In the genomic region with DNA sequence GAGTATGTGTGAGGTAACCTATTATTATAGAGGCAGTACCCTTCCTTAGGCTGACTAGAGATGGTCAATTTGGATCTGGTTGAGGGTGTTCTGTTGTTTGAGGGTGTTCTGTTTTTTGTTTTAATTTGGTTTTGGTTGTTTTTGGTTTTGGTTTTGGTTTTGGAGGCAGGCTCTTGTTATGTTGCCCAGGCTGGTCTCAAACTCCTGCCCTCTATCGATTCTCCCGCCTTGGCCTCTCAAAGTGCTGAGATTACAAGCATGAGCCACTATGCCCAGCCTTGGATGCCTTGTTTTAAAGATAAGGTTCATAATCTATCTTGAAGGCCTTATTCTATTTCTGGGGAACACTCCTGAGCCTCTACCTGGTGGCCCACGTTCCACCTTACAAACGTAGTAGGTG, we compare ENCODE assay signal across 25 cellular contexts. TPM values are rescaled to one million over a fixed set of nuclear protein-coding genes. Genes with fewer than 3 reads are reported as not detected.
A peak's percentile ranks its signal among the peaks of the same experiment; 100 is the strongest.
DNase-seq lines count a peak whose midpoint lies in the region; ATAC-seq, FAIRE-seq and TF ChIP-seq lines count a peak whose summit lies in the region.
"Had no signal": no experiment of that assay in that cellular context is flagged by ENCODE, and none has a peak within 500 bp of the region (broad histone marks: within the 10 kb centered on the region; RNA-seq: fewer than 3 reads in every experiment).

No MANE protein-coding gene starts in this region.

- no peak for ATAC-seq in activated T-cell treated with anti-CD3 and anti-CD28 coated beads, Interleukin-2, amount 50 U/mL, for 4 hours
- ATAC-seq in activated naive CD8-positive, alpha-beta T cell treated with anti-CD3 and anti-CD28 coated beads, Interleukin-2, amount 50 U/mL, for 24 hours: no peak
- ATAC-seq: body of pancreas, left cardiac atrium had no signal

- H3K36me3 ChIP-seq in small intestine (ENCODE audit: control insufficient read depth in 2 of 2, insufficient read depth in 2 of 2, low read length in 2 of 2): no peaks in the 10 kb centered on the region
- H3K36me3 ChIP-seq in endodermal cell (ENCODE audit: control insufficient read depth, insufficient read depth, low read length): no peaks in the 10 kb centered on the region
- no peaks in the 10 kb centered on the region for H3K36me3 ChIP-seq in MG63
- H3K36me3 ChIP-seq: upper lobe of left lung had no signal

- H3K4me3 Mint-ChIP-seq in activated T-cell treated with anti-CD3 and anti-CD28 coated beads, Interleukin-2, amount 50 U/mL, for 4 hours: peak overlapping the region; percentile 38
- peak overlapping the region; percentile 67 for H3K4me3 Mint-ChIP-seq in activated naive CD8-positive, alpha-beta T cell treated with anti-CD3 and anti-CD28 coated beads, Interleukin-2, amount 50 U/mL, for 24 hours
- no peak overlapping the region for H3K4me3 Mint-ChIP-seq in endodermal cell

- DNase-seq in activated T-cell treated with anti-CD3 and anti-CD28 coated beads, Interleukin-2, amount 50 U/mL, for 4 hours: no peak
- DNase-seq in activated T-cell treated with anti-CD3 and anti-CD28 coated beads for 4 hours (no peak), OCI-M1 (lab: John Stamatoyannopoulos, UW) (peak; percentile 48), small intestine (no peak), endodermal cell (no peak), MG63 (no peak)
- DNase-seq in activated naive CD8-positive, alpha-beta T cell treated with anti-CD3 and anti-CD28 coated beads, Interleukin-2, amount 50 U/mL, for 24 hours: no peak
- no peak for DNase-seq in central memory CD4-positive, alpha-beta T cell
- DNase-seq: activated gamma-delta T cell treated with Interleukin-2 at 50 U/mL for 16 hours; body of pancreas; cortex of kidney; foreskin melanocyte; left cardiac atrium; MM.1S; NCI-H1930; stimulated activated naive CD4-positive, alpha-beta T cell; upper lobe of left lung had no signal

- peaks cover 0 to 7% of the 10 kb centered on the region in 2 donors for H3K4me1 ChIP-seq in small intestine (ENCODE audit: control insufficient read depth in 2 of 2, insufficient read depth in 1 of 2, low read depth in 1 of 2, low read length in 1 of 2)
- peaks cover 7% of the 10 kb centered on the region for H3K4me1 ChIP-seq in endodermal cell (ENCODE audit: control insufficient read depth, insufficient read depth, low read length)
- H3K4me1 ChIP-seq: body of pancreas had no signal

- no peak for TF ChIP-seq CTCF in endodermal cell (conservative IDR thresholded peaks at IDR 0.05)

- no peaks in the 10 kb centered on the region for H3K9me3 Mint-ChIP-seq in activated T-cell treated with anti-CD3 and anti-CD28 coated beads, Interleukin-2, amount 50 U/mL, for 4 hours
- H3K9me3 Mint-ChIP-seq in activated naive CD8-positive, alpha-beta T cell treated with anti-CD3 and anti-CD28 coated beads, Interleukin-2, amount 50 U/mL, for 24 hours: no peaks in the 10 kb centered on the region
- peaks cover 72% of the 10 kb centered on the region for H3K9me3 Mint-ChIP-seq in endodermal cell

- H3K4me3 ChIP-seq in small intestine (ENCODE audit: low read depth in 1 of 2, low read length in 2 of 2) (no peak overlapping the region), endodermal cell (ENCODE audit: low read length) (no peak overlapping the region), MG63 (no peak overlapping the region)
- H3K4me3 ChIP-seq: body of pancreas, upper lobe of left lung had no signal

- H3K27me3 ChIP-seq in small intestine (ENCODE audit: control insufficient read depth in 2 of 2, insufficient read depth in 2 of 2, low read length in 2 of 2) (no peaks in the 10 kb centered on the region), endodermal cell (ENCODE audit: control insufficient read depth, insufficient read depth, low read length, poor library complexity, severe bottlenecking) (no peaks in the 10 kb centered on the region), MG63 (no peaks in the 10 kb centered on the region)
- H3K27me3 ChIP-seq: body of pancreas, upper lobe of left lung had no signal

- peaks cover 70% of the 10 kb centered on the region for H3K4me1 Mint-ChIP-seq in activated T-cell treated with anti-CD3 and anti-CD28 coated beads, Interleukin-2, amount 50 U/mL, for 4 hours (ENCODE audit: low read depth)
- H3K4me1 Mint-ChIP-seq in activated naive CD8-positive, alpha-beta T cell treated with anti-CD3 and anti-CD28 coated beads, Interleukin-2, amount 50 U/mL, for 24 hours: peaks cover 73% of the 10 kb centered on the region
- peaks cover 23% of the 10 kb centered on the region for H3K4me1 Mint-ChIP-seq in endodermal cell

- H3K27ac ChIP-seq in small intestine (ENCODE audit: low read depth in 1 of 2, low read length in 1 of 2) (peak overlapping the region; percentile 8 to 38), endodermal cell (ENCODE audit: low read depth, low read length) (no peak overlapping the region)
- H3K27ac ChIP-seq: body of pancreas, epithelial cell of prostate, RWPE1, upper lobe of left lung had no signal

- FAIRE-seq in small intestine (lab: Jason Lieb, UNC): no peak
- FAIRE-seq: TTC549 had no signal

- peaks cover 37% of the 10 kb centered on the region for H3K36me3 Mint-ChIP-seq in activated T-cell treated with anti-CD3 and anti-CD28 coated beads, Interleukin-2, amount 50 U/mL, for 4 hours (ENCODE audit: insufficient read depth)
- peaks cover 51% of the 10 kb centered on the region for H3K36me3 Mint-ChIP-seq in activated naive CD8-positive, alpha-beta T cell treated with anti-CD3 and anti-CD28 coated beads, Interleukin-2, amount 50 U/mL, for 24 hours (ENCODE audit: low read depth)
- no peaks in the 10 kb centered on the region for H3K36me3 Mint-ChIP-seq in endodermal cell (ENCODE audit: low read depth)

- H3K27me3 Mint-ChIP-seq in activated T-cell treated with anti-CD3 and anti-CD28 coated beads, Interleukin-2, amount 50 U/mL, for 4 hours (ENCODE audit: low read depth): no peaks in the 10 kb centered on the region
- no peaks in the 10 kb centered on the region for H3K27me3 Mint-ChIP-seq in activated naive CD8-positive, alpha-beta T cell treated with anti-CD3 and anti-CD28 coated beads, Interleukin-2, amount 50 U/mL, for 24 hours
- H3K27me3 Mint-ChIP-seq in endodermal cell (ENCODE audit: insufficient read depth): peaks cover 21% of the 10 kb centered on the region

- peak overlapping the region; percentile 78 for H3K27ac Mint-ChIP-seq in activated naive CD8-positive, alpha-beta T cell treated with anti-CD3 and anti-CD28 coated beads, Interleukin-2, amount 50 U/mL, for 24 hours
- no peak overlapping the region for H3K27ac Mint-ChIP-seq in endodermal cell

- no peak overlapping the region for H3K9ac ChIP-seq in endodermal cell (ENCODE audit: extremely low read depth, low read length, poor library complexity, severe bottlenecking)

- WGBS in small intestine, 3 donors: 82 to 85% (median 84%) methylated on average over 4 of the region's 4 CpGs
- 97% methylated on average over 4 of the region's 4 CpGs; no CpG with 5 or more reads in 1 of the 2 experiments for WGBS in endodermal cell (ENCODE audit: insufficient coverage in 1 of 2, insufficient read length in 1 of 2), 2 experiments

- no peaks in the 10 kb centered on the region for H3K9me3 ChIP-seq in small intestine (ENCODE audit: control insufficient read depth, low read depth)
- no peaks in the 10 kb centered on the region for H3K9me3 ChIP-seq in endodermal cell (ENCODE audit: control insufficient read depth, low read length)
- H3K9me3 ChIP-seq in MG63: no peaks in the 10 kb centered on the region
- H3K9me3 ChIP-seq: body of pancreas, upper lobe of left lung had no signal

RNA-seq across cellular contexts. Expression of gene CXorf65, which starts 0.9 kb away (rescaled TPM):
- 10 to 100 TPM in 1 of 3 donors, 1 to 10 TPM in 2; 6.0 to 11.3 (median 6.6) TPM for total RNA-seq in activated T-cell treated with anti-CD3 and anti-CD28 coated beads, Interleukin-2, amount 50 U/mL, for 4 hours
- 1 to 10 TPM in 2 of 3 donors, under 1 TPM in 1; 0.27 to 2.2 (median 2.2) TPM for polyA plus RNA-seq in small intestine
- not detected for total RNA-seq in endodermal cell
- polyA plus RNA-seq in endodermal cell (2013, experiment 1 of 2): not detected
- polyA plus RNA-seq in endodermal cell (2013, experiment 2 of 2): not detected
- total RNA-seq in MG63 (2014; rRNA removed; shearing (Covaris generic); ENCODE audit: low replicate concordance): not detected in 2 replicates
- total RNA-seq: A673, body of pancreas, Daoy, H4, left cardiac atrium, NCI-H460, renal cortical epithelial cell had no signal

RNA-seq across cellular contexts. Expression of gene IL2RG, which starts 5.7 kb away (rescaled TPM):
- total RNA-seq in activated T-cell treated with anti-CD3 and anti-CD28 coated beads, Interleukin-2, amount 50 U/mL, for 4 hours: 100 to 1,000 TPM; 214 to 305 (median 276) TPM
- 10 to 100 TPM; 11.2 to 30.0 (median 21.0) TPM for polyA plus RNA-seq in small intestine
- total RNA-seq in endodermal cell: not detected
- polyA plus RNA-seq in endodermal cell (2013, experiment 1 of 2): not detected
- not detected for polyA plus RNA-seq in endodermal cell (2013, experiment 2 of 2)
- total RNA-seq in MG63 (2014; rRNA removed; shearing (Covaris generic); ENCODE audit: low replicate concordance): not detected in 2 replicates
- total RNA-seq: Daoy, H4, NCI-H460, renal cortical epithelial cell had no signal

RNA-seq across cellular contexts. Expression of gene FOXO4, which starts 10.0 kb away (rescaled TPM):
- total RNA-seq in activated T-cell treated with anti-CD3 and anti-CD28 coated beads, Interleukin-2, amount 50 U/mL, for 4 hours: 1 to 10 TPM; 3.4 to 6.4 (median 5.2) TPM
- polyA plus RNA-seq in small intestine: 10 to 100 TPM; 11.5 to 15.1 (median 14.8) TPM
- 10 to 100 TPM; 14.6 to 17.5 TPM for total RNA-seq in endodermal cell
- 9.3 TPM for polyA plus RNA-seq in endodermal cell (2013, experiment 1 of 2)
- polyA plus RNA-seq in endodermal cell (2013, experiment 2 of 2): 9.0 TPM
- total RNA-seq in MG63 (2014; rRNA removed; shearing (Covaris generic); ENCODE audit: low replicate concordance): 3.8 and 4.9 TPM in 2 replicates

RNA-seq across cellular contexts. Expression of gene MED12, which starts 12.8 kb away (rescaled TPM):
- 10 to 100 TPM; 33.7 to 43.9 (median 39.8) TPM for total RNA-seq in activated T-cell treated with anti-CD3 and anti-CD28 coated beads, Interleukin-2, amount 50 U/mL, for 4 hours
- 1 to 10 TPM; 4.3 to 9.6 (median 8.4) TPM for polyA plus RNA-seq in small intestine
- total RNA-seq in endodermal cell: 10 to 100 TPM; 57.8 to 60.8 TPM
- polyA plus RNA-seq in endodermal cell (2013, experiment 1 of 2): 43.8 TPM
- 35.5 TPM for polyA plus RNA-seq in endodermal cell (2013, experiment 2 of 2)
- total RNA-seq in MG63 (2014; rRNA removed; shearing (Covaris generic); ENCODE audit: low replicate concordance): 9.3 and 11.1 TPM in 2 replicates

RNA-seq across cellular contexts. Expression of gene SNX12, which starts 37.5 kb away (rescaled TPM):
- 10 to 100 TPM; 55.9 to 62.7 (median 58.4) TPM for total RNA-seq in activated T-cell treated with anti-CD3 and anti-CD28 coated beads, Interleukin-2, amount 50 U/mL, for 4 hours
- polyA plus RNA-seq in small intestine: 10 to 100 TPM; 40.9 to 64.8 (median 54.1) TPM
- 10 to 100 TPM; 50.3 to 51.0 TPM for total RNA-seq in endodermal cell
- polyA plus RNA-seq in endodermal cell (2013, experiment 1 of 2): 51.0 TPM
- polyA plus RNA-seq in endodermal cell (2013, experiment 2 of 2): 45.4 TPM
- 35.4 and 101 TPM in 2 replicates for total RNA-seq in MG63 (2014; rRNA removed; shearing (Covaris generic); ENCODE audit: low replicate concordance)

Comparison
In these comparisons a context has a peak if more than half of its experiments do, and no peak if none do; other contexts are left out.
1. RNA of gene IL2RG, which starts 5.7 kb away (total RNA-seq): 214 to 305 TPM in activated T-cell treated with anti-CD3 and anti-CD28 coated beads, Interleukin-2, amount 50 U/mL, for 4 hours; not detected in endodermal cell and not detected in MG63; every median in the first group is over 100 times any median in the second.